ENCODE assay signal across 8 cellular contexts in genomic region chr6:63635165-63635562, GRCh38. TPM values are rescaled to one million over a fixed set of nuclear protein-coding genes. Genes with fewer than 3 reads are reported as not detected.
DNase-seq lines count a peak whose midpoint lies in the region; ATAC-seq, FAIRE-seq and TF ChIP-seq lines count a peak whose summit lies in the region.

No MANE protein-coding gene starts in this region.

- H3K4me3 ChIP-seq in fibroblast of pulmonary artery (replicated peaks; ENCODE audit: low read depth, low read length) (peak overlapping the region; percentile 86), skeletal muscle tissue (ENCODE audit: low read length in 3 of 3) (peak overlapping the region; percentile 82 to 92 (median 86))

- peak overlapping the region; percentile 94 for H3K27ac ChIP-seq in skeletal muscle tissue (ENCODE audit: low read depth, low read length)

- H3K9me3 ChIP-seq in skeletal muscle tissue (ENCODE audit: control insufficient read depth in 3 of 3, low read length in 3 of 3), result no peaks in the 10 kb centered on the region

- TF ChIP-seq CTCF in fibroblast of pulmonary artery (IDR thresholded peaks at IDR 0.05; ENCODE audit: low read length, missing control alignments), result no peak

- H3K27me3 ChIP-seq in skeletal muscle tissue (ENCODE audit: control insufficient read depth in 3 of 3, insufficient read depth in 3 of 3, low read length in 3 of 3), result no peaks in the 10 kb centered on the region

- H3K36me3 ChIP-seq in skeletal muscle tissue (ENCODE audit: control insufficient read depth in 3 of 3, insufficient read depth in 3 of 3, low read length in 3 of 3), result no peaks in the 10 kb centered on the region

- peak; percentile 1 for DNase-seq in SK-MEL-5 (ENCODE audit: low read depth, low spot score)
- no peak for DNase-seq in fibroblast of pulmonary artery (ENCODE audit: low read depth)
- DNase-seq in NCI-H510A (lab: John Stamatoyannopoulos, UW), result no peak
- DNase-seq in HTR-8/SVneo (ENCODE audit: insufficient read length, low spot score), result no peak

- no peak for FAIRE-seq in HTR-8/SVneo (lab: Jason Lieb, UNC)

- H3K4me1 ChIP-seq in skeletal muscle tissue (ENCODE audit: control insufficient read depth in 3 of 3, insufficient read depth in 3 of 3, low read length in 3 of 3), result peaks cover 13 to 25% (median 14%) of the 10 kb centered on the region in 3 donors

- ATAC-seq in GM18867 (IDR thresholded peaks at IDR 0.05; ENCODE audit: unreplicated experiment) (peak; percentile 27), HG02852 (IDR thresholded peaks at IDR 0.05; ENCODE audit: unreplicated experiment) (peak; percentile 29), GM18873 (IDR thresholded peaks at IDR 0.05; ENCODE audit: low FRiP score, unreplicated experiment) (no peak)

- peak overlapping the region; percentile 66 to 92 (median 83) for H3K9ac ChIP-seq in skeletal muscle tissue (ENCODE audit: low read depth in 1 of 3, low read length in 3 of 3)

- in situ Hi-C loops in SK-MEL-5 (cut with HindIII; ENCODE audit: low pct_unique_long_range_greater_than_20kb, low sequenced_read_pairs), result no loop called here

RNA-seq across cellular contexts. Expression of gene PHF3, which starts 0.4 kb away (rescaled TPM):
- total RNA-seq in SK-MEL-5 (2014; rRNA removed; shearing (Covaris generic)), result 43.9 and 48.1 TPM in 2 replicates
- 11.6 and 14.8 TPM in 2 replicates for polyA plus RNA-seq in SK-MEL-5 (2015; cell fraction: cytosol; rRNA removed)
- polyA plus RNA-seq in SK-MEL-5 (2015; cell fraction: nucleus; rRNA removed), result 13.9 and 15.4 TPM in 2 replicates
- total RNA-seq in skeletal muscle tissue, result 22.4 TPM
